6 cellular contexts compared by ENCODE assay signal in the genomic region with DNA sequence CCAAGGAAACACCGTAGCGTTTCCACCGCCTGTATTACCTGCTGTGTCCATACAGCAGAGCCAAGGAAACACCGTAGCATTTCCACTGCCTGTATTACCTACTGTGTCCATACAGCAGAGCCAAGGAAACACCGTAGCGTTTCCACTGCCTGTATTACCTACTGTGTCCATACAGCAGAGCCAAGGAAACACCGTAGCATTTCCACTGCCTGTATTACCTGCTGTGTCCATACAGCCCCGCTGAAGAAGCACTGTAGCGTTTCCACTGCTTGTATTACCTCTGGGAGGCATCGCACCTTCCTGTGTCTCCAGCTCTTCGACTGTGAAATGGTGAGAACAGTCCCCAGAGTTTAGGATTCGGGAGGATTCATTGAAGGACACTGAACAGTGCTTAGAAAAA. TPM values are rescaled to one million over a fixed set of nuclear protein-coding genes. Genes with fewer than 3 reads are reported as not detected.
"Had no signal": no experiment of that assay in that cellular context is flagged by ENCODE, and none has a peak within 500 bp of the region (broad histone marks: within the 10 kb centered on the region; RNA-seq: fewer than 3 reads in every experiment).

No MANE protein-coding gene starts in this region.

RNA-seq across cellular contexts. Expression of gene GLT1D1, which starts 13.4 kb away (rescaled TPM):
- total RNA-seq: activated B cell treated with CpG ODN at 0.5 μM for 24 hours; activated naive CD4-positive, alpha-beta T cell treated with anti-CD3 and anti-CD28 coated beads for 36 hours; activated T-helper 17 cell treated with anti-CD3 and anti-CD28 coated beads, Interleukin-2, amount 50 U/mL, for 72 hours; body of pancreas; dermis blood vessel endothelial cell; foreskin keratinocyte had no signal
